ENCODE assay signal across 1 cellular context in the genomic region with DNA sequence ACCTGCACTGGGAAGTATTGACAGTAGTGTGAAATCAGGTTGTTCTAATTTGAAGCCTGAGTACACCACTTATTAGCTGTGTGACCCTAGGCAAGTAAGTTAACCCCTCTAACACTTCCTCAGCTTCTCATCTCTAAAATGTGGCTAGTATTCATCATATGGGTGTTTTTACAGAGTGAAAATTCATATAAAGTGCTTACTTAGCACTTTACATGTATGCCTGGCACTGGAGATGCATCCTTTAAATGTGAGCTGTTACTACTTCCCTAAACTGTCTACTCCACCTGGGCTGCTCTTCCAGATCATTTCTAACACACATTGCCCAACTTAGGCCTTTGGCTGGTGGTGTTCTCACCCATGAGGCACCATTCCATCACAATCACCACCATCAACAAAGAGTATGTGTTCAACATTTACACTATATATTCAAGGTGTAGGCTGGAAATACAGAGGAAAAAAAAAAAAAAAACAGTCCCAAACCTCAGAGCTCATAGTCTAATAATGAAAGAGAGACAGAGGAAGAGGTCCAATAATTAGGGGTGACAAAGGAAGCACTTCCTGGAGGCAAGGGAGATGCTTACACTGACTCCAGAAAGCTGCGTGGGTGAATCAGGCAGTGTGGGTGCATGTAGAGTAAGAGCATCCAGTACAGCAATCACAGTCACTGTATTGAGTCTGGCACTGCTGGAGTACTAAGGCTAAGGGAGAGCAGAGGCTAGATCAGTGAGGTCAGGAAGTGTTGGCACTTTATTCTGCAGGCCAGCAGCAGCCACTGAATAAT.
TF ChIP-seq lines count a peak whose summit lies in the region.

No MANE protein-coding gene starts in this region.

TF ChIP-seq in GM23338, 12 proteins besides CTCF, POLR2A, EP300 and RAD21:
- TF ChIP-seq ZNF331 (CRISPR knock-in tag; IDR thresholded peaks at IDR 0.05; ENCODE audit: low read depth) (no peak), EZH2 (IDR thresholded peaks at IDR 0.05; ENCODE audit: low read depth, unreplicated experiment) (no peak), JUNB (IDR thresholded peaks at IDR 0.05; ENCODE audit: unreplicated experiment) (no peak), POLR2AphosphoS5 (IDR thresholded peaks at IDR 0.05; ENCODE audit: low read depth) (no peak), STAT1 (IDR thresholded peaks at IDR 0.05; ENCODE audit: unreplicated experiment) (no peak), NANOG (IDR thresholded peaks at IDR 0.05; ENCODE audit: borderline replicate concordance) (no peak), EZH2phosphoT487 (IDR thresholded peaks at IDR 0.05; ENCODE audit: unreplicated experiment) (no peak), CREB1 (CRISPR knock-in tag; IDR thresholded peaks at IDR 0.05; ENCODE audit: low read depth) (no peak), ZNF114 (CRISPR knock-in tag; IDR thresholded peaks at IDR 0.05) (no peak)
- TF ChIP-seq, protein P1, sequence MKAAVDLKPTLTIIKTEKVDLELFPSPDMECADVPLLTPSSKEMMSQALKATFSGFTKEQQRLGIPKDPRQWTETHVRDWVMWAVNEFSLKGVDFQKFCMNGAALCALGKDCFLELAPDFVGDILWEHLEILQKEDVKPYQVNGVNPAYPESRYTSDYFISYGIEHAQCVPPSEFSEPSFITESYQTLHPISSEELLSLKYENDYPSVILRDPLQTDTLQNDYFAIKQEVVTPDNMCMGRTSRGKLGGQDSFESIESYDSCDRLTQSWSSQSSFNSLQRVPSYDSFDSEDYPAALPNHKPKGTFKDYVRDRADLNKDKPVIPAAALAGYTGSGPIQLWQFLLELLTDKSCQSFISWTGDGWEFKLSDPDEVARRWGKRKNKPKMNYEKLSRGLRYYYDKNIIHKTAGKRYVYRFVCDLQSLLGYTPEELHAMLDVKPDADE (IDR thresholded peaks at IDR 0.05), result no peak
- TF ChIP-seq, protein P2, sequence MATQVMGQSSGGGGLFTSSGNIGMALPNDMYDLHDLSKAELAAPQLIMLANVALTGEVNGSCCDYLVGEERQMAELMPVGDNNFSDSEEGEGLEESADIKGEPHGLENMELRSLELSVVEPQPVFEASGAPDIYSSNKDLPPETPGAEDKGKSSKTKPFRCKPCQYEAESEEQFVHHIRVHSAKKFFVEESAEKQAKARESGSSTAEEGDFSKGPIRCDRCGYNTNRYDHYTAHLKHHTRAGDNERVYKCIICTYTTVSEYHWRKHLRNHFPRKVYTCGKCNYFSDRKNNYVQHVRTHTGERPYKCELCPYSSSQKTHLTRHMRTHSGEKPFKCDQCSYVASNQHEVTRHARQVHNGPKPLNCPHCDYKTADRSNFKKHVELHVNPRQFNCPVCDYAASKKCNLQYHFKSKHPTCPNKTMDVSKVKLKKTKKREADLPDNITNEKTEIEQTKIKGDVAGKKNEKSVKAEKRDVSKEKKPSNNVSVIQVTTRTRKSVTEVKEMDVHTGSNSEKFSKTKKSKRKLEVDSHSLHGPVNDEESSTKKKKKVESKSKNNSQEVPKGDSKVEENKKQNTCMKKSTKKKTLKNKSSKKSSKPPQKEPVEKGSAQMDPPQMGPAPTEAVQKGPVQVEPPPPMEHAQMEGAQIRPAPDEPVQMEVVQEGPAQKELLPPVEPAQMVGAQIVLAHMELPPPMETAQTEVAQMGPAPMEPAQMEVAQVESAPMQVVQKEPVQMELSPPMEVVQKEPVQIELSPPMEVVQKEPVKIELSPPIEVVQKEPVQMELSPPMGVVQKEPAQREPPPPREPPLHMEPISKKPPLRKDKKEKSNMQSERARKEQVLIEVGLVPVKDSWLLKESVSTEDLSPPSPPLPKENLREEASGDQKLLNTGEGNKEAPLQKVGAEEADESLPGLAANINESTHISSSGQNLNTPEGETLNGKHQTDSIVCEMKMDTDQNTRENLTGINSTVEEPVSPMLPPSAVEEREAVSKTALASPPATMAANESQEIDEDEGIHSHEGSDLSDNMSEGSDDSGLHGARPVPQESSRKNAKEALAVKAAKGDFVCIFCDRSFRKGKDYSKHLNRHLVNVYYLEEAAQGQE (IDR thresholded peaks at IDR 0.05; ENCODE audit: unreplicated experiment), result no peak
- TF ChIP-seq, protein P3, sequence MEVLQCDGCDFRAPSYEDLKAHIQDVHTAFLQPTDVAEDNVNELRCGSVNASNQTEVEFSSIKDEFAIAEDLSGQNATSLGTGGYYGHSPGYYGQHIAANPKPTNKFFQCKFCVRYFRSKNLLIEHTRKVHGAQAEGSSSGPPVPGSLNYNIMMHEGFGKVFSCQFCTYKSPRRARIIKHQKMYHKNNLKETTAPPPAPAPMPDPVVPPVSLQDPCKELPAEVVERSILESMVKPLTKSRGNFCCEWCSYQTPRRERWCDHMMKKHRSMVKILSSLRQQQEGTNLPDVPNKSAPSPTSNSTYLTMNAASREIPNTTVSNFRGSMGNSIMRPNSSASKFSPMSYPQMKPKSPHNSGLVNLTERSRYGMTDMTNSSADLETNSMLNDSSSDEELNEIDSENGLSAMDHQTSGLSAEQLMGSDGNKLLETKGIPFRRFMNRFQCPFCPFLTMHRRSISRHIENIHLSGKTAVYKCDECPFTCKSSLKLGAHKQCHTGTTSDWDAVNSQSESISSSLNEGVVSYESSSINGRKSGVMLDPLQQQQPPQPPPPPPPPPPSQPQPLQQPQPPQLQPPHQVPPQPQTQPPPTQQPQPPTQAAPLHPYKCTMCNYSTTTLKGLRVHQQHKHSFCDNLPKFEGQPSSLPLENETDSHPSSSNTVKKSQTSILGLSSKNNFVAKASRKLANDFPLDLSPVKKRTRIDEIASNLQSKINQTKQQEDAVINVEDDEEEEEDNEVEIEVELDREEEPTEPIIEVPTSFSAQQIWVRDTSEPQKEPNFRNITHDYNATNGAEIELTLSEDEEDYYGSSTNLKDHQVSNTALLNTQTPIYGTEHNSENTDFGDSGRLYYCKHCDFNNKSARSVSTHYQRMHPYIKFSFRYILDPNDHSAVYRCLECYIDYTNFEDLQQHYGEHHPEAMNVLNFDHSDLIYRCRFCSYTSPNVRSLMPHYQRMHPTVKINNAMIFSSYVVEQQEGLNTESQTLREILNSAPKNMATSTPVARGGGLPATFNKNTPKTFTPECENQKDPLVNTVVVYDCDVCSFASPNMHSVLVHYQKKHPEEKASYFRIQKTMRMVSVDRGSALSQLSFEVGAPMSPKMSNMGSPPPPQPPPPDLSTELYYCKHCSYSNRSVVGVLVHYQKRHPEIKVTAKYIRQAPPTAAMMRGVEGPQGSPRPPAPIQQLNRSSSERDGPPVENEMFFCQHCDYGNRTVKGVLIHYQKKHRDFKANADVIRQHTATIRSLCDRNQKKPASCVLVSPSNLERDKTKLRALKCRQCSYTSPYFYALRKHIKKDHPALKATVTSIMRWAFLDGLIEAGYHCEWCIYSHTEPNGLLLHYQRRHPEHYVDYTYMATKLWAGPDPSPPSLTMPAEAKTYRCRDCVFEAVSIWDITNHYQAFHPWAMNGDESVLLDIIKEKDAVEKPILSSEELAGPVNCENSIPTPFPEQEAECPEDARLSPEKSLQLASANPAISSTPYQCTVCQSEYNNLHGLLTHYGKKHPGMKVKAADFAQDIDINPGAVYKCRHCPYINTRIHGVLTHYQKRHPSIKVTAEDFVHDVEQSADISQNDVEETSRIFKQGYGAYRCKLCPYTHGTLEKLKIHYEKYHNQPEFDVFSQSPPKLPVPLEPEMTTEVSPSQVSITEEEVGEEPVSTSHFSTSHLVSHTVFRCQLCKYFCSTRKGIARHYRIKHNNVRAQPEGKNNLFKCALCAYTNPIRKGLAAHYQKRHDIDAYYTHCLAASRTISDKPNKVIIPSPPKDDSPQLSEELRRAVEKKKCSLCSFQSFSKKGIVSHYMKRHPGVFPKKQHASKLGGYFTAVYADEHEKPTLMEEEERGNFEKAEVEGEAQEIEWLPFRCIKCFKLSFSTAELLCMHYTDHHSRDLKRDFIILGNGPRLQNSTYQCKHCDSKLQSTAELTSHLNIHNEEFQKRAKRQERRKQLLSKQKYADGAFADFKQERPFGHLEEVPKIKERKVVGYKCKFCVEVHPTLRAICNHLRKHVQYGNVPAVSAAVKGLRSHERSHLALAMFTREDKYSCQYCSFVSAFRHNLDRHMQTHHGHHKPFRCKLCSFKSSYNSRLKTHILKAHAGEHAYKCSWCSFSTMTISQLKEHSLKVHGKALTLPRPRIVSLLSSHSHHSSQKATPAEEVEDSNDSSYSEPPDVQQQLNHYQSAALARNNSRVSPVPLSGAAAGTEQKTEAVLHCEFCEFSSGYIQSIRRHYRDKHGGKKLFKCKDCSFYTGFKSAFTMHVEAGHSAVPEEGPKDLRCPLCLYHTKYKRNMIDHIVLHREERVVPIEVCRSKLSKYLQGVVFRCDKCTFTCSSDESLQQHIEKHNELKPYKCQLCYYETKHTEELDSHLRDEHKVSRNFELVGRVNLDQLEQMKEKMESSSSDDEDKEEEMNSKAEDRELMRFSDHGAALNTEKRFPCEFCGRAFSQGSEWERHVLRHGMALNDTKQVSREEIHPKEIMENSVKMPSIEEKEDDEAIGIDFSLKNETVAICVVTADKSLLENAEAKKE (CRISPR knock-in tag; IDR thresholded peaks at IDR 0.05), result no peak
